Comparison of ENCODE assay signal across 17 cellular contexts in the genomic region with DNA sequence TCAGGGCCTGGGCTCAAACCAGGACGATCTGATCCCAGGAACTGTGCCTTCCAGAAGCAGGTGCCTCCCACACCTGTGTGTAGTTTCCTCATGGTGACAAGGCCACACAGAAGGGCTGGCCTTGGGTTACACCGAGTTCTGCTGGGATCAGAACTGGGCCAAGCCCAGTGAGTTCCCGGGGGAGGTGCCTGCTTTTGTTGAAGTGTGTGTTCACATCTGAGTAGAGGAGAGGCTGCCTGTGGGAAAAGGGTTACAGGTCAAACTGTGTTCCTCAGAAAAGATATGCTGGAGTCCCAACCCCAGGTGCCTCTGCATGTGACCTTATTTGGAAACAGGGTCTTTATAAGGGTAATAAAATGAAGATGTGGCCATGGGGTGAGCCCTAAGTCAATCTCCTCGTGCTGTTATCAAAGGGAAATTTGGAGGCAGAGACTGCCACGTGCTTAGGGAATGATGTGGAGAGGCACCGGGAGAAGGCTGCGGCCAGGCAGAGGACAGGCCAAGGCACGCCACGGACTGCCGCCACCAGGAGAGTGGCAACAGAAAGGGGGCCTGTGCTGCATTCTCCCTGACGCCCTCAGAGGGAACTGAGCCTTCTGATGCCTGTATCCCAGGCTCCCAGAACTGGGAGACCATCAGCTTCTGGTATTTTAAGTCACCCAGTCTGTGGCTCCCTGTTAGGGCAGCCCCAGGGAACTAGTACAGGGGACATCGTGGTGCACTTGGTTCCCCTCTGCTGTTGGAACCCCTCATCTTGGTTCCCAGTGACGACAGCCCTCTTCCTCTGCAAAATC.
DNase-seq lines count a peak whose midpoint lies in the region; ATAC-seq and TF ChIP-seq lines count a peak whose summit lies in the region.
"Had no signal": no experiment of that assay in that cellular context is flagged by ENCODE, and none has a peak within 500 bp of the region (broad histone marks: within the 10 kb centered on the region; RNA-seq: fewer than 3 reads in every experiment).

No MANE protein-coding gene starts in this region.

- H3K27ac ChIP-seq in osteoblast (ENCODE audit: low read depth, low read length): no peak overlapping the region
- H3K27ac ChIP-seq in Peyer's patch: no peak overlapping the region
- H3K27ac ChIP-seq: BLaER1 had no signal

- H3K27ac Mint-ChIP-seq in activated naive CD4-positive, alpha-beta T cell treated with anti-CD3 and anti-CD28 coated beads, Interleukin-2, amount 50 U/mL, for 24 hours: peak overlapping the region; percentile 46
- H3K27ac Mint-ChIP-seq: CD4-positive, CD25-positive, alpha-beta regulatory T cell had no signal

- TF ChIP-seq POLR2A in Peyer's patch (IDR thresholded peaks at IDR 0.05): no peak

- H3K36me3 ChIP-seq in osteoblast (ENCODE audit: insufficient read depth, low read length) (no peaks in the 10 kb centered on the region), Peyer's patch (no peaks in the 10 kb centered on the region)
- H3K36me3 ChIP-seq: BLaER1 had no signal

- DNase-seq in activated naive CD4-positive, alpha-beta T cell (lab: John Stamatoyannopoulos, UW): no peak
- DNase-seq in GM13976 (ENCODE audit: low spot score): peak; percentile 18
- DNase-seq in ecto neural progenitor cell (ENCODE audit: low spot score): peak; percentile 37
- DNase-seq in osteoblast (ENCODE audit: insufficient read length, low spot score, missing footprints): peak; percentile 87
- no peak for DNase-seq in Peyer's patch
- DNase-seq: CD4-positive, CD25-positive, alpha-beta regulatory T cell; KBM-7; MV-4-11; NCI-H1105; NCI-H1436 treated with DMSO at 0.1 percent for 48 hours; NCI-H187 treated with DMSO at 0.1 percent for 48 hours; NCI-H524; NCI-H748 treated with DMSO at 0.1 percent for 48 hours; SK-N-SH had no signal

- H3K9me3 ChIP-seq in osteoblast (ENCODE audit: low read depth, low read length) (no peaks in the 10 kb centered on the region), Peyer's patch (no peaks in the 10 kb centered on the region)
- H3K9me3 ChIP-seq: BLaER1, SK-N-SH had no signal

- H3K27me3 ChIP-seq in osteoblast (ENCODE audit: insufficient read depth, low read length) (peaks cover 18% of the 10 kb centered on the region), Peyer's patch (no peaks in the 10 kb centered on the region)
- H3K27me3 ChIP-seq: BLaER1 had no signal

- no peaks in the 10 kb centered on the region for H3K36me3 Mint-ChIP-seq in activated naive CD4-positive, alpha-beta T cell treated with anti-CD3 and anti-CD28 coated beads, Interleukin-2, amount 50 U/mL, for 24 hours
- H3K36me3 Mint-ChIP-seq: CD4-positive, CD25-positive, alpha-beta regulatory T cell had no signal

- H3K4me1 ChIP-seq in osteoblast (ENCODE audit: insufficient read depth, low read length): no peaks in the 10 kb centered on the region
- H3K4me1 ChIP-seq in Peyer's patch: no peaks in the 10 kb centered on the region

- H3K27me3 Mint-ChIP-seq in activated naive CD4-positive, alpha-beta T cell treated with anti-CD3 and anti-CD28 coated beads, Interleukin-2, amount 50 U/mL, for 24 hours: no peaks in the 10 kb centered on the region

- no peak for ATAC-seq in HG03139 (IDR thresholded peaks at IDR 0.05; ENCODE audit: unreplicated experiment)

- H3K9me3 Mint-ChIP-seq in activated naive CD4-positive, alpha-beta T cell treated with anti-CD3 and anti-CD28 coated beads, Interleukin-2, amount 50 U/mL, for 24 hours: no peaks in the 10 kb centered on the region

- H2AFZ ChIP-seq in osteoblast (ENCODE audit: low read length): no peak overlapping the region

- no peak overlapping the region for H3K4me3 Mint-ChIP-seq in activated naive CD4-positive, alpha-beta T cell treated with anti-CD3 and anti-CD28 coated beads, Interleukin-2, amount 50 U/mL, for 24 hours
- H3K4me3 Mint-ChIP-seq: CD4-positive, CD25-positive, alpha-beta regulatory T cell had no signal

- H4K20me1 ChIP-seq in osteoblast (ENCODE audit: insufficient read depth, low read length): no peaks in the 10 kb centered on the region
- H4K20me1 ChIP-seq: BLaER1 had no signal

- H3K4me3 ChIP-seq in osteoblast (ENCODE audit: insufficient read depth, low read length): no peak overlapping the region
- no peak overlapping the region for H3K4me3 ChIP-seq in Peyer's patch
- H3K4me3 ChIP-seq: BLaER1 had no signal

- no peaks in the 10 kb centered on the region for H3K4me1 Mint-ChIP-seq in activated naive CD4-positive, alpha-beta T cell treated with anti-CD3 and anti-CD28 coated beads, Interleukin-2, amount 50 U/mL, for 24 hours
- H3K4me1 Mint-ChIP-seq: CD4-positive, CD25-positive, alpha-beta regulatory T cell had no signal

- H3K4me2 ChIP-seq in osteoblast (ENCODE audit: insufficient read depth, low read length): no peak overlapping the region
- H3K4me2 ChIP-seq: BLaER1, SK-N-SH had no signal

- in situ Hi-C loops in GM13976 (cut with MboI; ENCODE audit: low sequenced_read_pairs, unreplicated experiment): no loop called here

- no peaks in the 10 kb centered on the region for H3K79me2 ChIP-seq in osteoblast (ENCODE audit: insufficient read depth, low read length)

- TF ChIP-seq CTCF in GM13976 (IDR thresholded peaks at IDR 0.05; ENCODE audit: borderline replicate concordance, control extremely low read depth, extremely low read depth, insufficient read depth, missing control alignments) (no peak), osteoblast (IDR thresholded peaks at IDR 0.05; ENCODE audit: extremely low read depth, low read depth, low read length) (no peak), Peyer's patch (IDR thresholded peaks at IDR 0.05) (no peak)

Comparison
In these comparisons a context has a peak if more than half of its experiments do, and no peak if none do; other contexts are left out.
1. DNase-seq: peak in GM13976 (single experiment), ecto neural progenitor cell (single experiment) and osteoblast (single experiment); none in activated naive CD4-positive, alpha-beta T cell (0 of 4) and Peyer's patch (0 of 3).